Comparison of ENCODE assay signal across 2 cellular contexts in the genomic region with DNA sequence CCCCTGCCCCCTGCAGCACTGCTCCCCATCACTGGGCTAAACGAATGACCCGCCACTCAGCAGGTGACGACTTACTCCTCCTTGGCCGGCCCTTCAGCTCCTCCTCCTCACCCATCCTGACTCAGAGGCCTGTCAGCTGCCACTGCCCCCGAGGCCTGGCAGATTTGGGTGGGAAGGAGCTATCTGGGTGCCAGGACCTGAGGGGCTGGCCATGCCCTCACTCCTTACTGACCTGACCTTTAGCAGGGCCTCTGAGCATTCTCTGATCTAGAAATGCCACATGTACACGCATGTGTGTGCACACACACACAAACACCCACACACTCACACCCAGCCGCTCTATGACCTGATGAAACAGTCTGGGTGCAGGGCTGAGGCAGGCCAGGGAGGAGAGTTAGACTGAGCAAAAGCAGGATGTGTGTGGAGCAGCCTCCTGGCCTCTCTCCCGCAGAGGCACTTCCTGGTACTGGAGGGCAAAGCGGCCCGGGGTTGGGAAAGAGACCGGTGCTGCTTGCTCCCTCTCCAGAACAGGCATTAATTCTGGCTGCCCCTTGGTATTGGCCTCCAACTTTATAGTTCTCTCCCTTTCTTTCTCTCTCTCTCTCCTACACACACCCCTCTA.
TF ChIP-seq lines count a peak whose summit lies in the region.

No MANE protein-coding gene starts in this region.

TF ChIP-seq in SK-N-SH, 30 proteins besides CTCF, POLR2A, EP300 and RAD21 (continued from another document):
- TF ChIP-seq TEAD4 (IDR thresholded peaks at IDR 0.05; ENCODE audit: borderline replicate concordance, insufficient read depth) (no peak), MAX (IDR thresholded peaks at IDR 0.05; ENCODE audit: low read depth) (no peak), TCF12 (IDR thresholded peaks at IDR 0.05) (no peak), EZH2phosphoT487 (IDR thresholded peaks at IDR 0.05; ENCODE audit: borderline replicate concordance, low read depth) (no peak), CHD2 (IDR thresholded peaks at IDR 0.05; ENCODE audit: low read length, partially characterized antibody) (no peak)
- TF ChIP-seq, protein P1, sequence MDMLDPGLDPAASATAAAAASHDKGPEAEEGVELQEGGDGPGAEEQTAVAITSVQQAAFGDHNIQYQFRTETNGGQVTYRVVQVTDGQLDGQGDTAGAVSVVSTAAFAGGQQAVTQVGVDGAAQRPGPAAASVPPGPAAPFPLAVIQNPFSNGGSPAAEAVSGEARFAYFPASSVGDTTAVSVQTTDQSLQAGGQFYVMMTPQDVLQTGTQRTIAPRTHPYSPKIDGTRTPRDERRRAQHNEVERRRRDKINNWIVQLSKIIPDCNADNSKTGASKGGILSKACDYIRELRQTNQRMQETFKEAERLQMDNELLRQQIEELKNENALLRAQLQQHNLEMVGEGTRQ (IDR thresholded peaks at IDR 0.05; ENCODE audit: borderline replicate concordance, low read depth, low read length) = no peak
- TF ChIP-seq, protein P2, sequence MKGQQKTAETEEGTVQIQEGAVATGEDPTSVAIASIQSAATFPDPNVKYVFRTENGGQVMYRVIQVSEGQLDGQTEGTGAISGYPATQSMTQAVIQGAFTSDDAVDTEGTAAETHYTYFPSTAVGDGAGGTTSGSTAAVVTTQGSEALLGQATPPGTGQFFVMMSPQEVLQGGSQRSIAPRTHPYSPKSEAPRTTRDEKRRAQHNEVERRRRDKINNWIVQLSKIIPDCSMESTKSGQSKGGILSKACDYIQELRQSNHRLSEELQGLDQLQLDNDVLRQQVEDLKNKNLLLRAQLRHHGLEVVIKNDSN (IDR thresholded peaks at IDR 0.05; ENCODE audit: borderline replicate concordance, low read depth) = no peak

TF ChIP-seq in HepG2, 621 proteins besides CTCF, POLR2A, EP300 and RAD21 (continued from another document and continues in another):
- TF ChIP-seq, protein P3, sequence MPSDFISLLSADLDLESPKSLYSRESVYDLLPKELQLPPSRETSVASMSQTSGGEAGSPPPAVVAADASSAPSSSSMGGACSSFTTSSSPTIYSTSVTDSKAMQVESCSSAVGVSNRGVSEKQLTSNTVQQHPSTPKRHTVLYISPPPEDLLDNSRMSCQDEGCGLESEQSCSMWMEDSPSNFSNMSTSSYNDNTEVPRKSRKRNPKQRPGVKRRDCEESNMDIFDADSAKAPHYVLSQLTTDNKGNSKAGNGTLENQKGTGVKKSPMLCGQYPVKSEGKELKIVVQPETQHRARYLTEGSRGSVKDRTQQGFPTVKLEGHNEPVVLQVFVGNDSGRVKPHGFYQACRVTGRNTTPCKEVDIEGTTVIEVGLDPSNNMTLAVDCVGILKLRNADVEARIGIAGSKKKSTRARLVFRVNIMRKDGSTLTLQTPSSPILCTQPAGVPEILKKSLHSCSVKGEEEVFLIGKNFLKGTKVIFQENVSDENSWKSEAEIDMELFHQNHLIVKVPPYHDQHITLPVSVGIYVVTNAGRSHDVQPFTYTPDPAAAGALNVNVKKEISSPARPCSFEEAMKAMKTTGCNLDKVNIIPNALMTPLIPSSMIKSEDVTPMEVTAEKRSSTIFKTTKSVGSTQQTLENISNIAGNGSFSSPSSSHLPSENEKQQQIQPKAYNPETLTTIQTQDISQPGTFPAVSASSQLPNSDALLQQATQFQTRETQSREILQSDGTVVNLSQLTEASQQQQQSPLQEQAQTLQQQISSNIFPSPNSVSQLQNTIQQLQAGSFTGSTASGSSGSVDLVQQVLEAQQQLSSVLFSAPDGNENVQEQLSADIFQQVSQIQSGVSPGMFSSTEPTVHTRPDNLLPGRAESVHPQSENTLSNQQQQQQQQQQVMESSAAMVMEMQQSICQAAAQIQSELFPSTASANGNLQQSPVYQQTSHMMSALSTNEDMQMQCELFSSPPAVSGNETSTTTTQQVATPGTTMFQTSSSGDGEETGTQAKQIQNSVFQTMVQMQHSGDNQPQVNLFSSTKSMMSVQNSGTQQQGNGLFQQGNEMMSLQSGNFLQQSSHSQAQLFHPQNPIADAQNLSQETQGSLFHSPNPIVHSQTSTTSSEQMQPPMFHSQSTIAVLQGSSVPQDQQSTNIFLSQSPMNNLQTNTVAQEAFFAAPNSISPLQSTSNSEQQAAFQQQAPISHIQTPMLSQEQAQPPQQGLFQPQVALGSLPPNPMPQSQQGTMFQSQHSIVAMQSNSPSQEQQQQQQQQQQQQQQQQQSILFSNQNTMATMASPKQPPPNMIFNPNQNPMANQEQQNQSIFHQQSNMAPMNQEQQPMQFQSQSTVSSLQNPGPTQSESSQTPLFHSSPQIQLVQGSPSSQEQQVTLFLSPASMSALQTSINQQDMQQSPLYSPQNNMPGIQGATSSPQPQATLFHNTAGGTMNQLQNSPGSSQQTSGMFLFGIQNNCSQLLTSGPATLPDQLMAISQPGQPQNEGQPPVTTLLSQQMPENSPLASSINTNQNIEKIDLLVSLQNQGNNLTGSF (CRISPR knock-in tag; IDR thresholded peaks at IDR 0.05) = no peak
- no peak for TF ChIP-seq FLYWCH1 (CRISPR knock-in tag; IDR thresholded peaks at IDR 0.05)
- no peak for TF ChIP-seq ZNF75D (CRISPR knock-in tag; IDR thresholded peaks at IDR 0.05; ENCODE audit: borderline replicate concordance)
- no peak for TF ChIP-seq NONO (IDR thresholded peaks at IDR 0.05)
- TF ChIP-seq NONO (CRISPR knock-in tag; conservative IDR thresholded peaks at IDR 0.05) = no peak
- TF ChIP-seq, protein P4, sequence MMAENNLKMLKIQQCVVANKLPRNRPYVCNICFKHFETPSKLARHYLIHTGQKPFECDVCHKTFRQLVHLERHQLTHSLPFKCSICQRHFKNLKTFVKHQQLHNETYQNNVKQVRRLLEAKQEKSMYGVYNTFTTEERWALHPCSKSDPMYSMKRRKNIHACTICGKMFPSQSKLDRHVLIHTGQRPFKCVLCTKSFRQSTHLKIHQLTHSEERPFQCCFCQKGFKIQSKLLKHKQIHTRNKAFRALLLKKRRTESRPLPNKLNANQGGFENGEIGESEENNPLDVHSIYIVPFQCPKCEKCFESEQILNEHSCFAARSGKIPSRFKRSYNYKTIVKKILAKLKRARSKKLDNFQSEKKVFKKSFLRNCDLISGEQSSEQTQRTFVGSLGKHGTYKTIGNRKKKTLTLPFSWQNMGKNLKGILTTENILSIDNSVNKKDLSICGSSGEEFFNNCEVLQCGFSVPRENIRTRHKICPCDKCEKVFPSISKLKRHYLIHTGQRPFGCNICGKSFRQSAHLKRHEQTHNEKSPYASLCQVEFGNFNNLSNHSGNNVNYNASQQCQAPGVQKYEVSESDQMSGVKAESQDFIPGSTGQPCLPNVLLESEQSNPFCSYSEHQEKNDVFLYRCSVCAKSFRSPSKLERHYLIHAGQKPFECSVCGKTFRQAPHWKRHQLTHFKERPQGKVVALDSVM (CRISPR knock-in tag; IDR thresholded peaks at IDR 0.05) = peak; percentile 93
- 0 out of 2 replicates have a peak, but pooled peaks have one; percentile 57 for TF ChIP-seq ZNF879 (CRISPR knock-in tag; IDR thresholded peaks at IDR 0.05)
- no peak for TF ChIP-seq ZNF562 (CRISPR knock-in tag; IDR thresholded peaks at IDR 0.05; ENCODE audit: borderline replicate concordance)
- TF ChIP-seq ZNF224 (CRISPR knock-in tag; IDR thresholded peaks at IDR 0.05) = 0 out of 2 replicates have a peak, but pooled peaks have one; percentile 51
- no peak for TF ChIP-seq TOE1 (CRISPR knock-in tag; IDR thresholded peaks at IDR 0.05)
- TF ChIP-seq, protein P5, sequence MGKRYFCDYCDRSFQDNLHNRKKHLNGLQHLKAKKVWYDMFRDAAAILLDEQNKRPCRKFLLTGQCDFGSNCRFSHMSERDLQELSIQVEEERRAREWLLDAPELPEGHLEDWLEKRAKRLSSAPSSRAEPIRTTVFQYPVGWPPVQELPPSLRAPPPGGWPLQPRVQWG (CRISPR knock-in tag; IDR thresholded peaks at IDR 0.05; ENCODE audit: borderline replicate concordance, low read depth) = no peak
- 0 out of 2 replicates have a peak, but pooled peaks have one; percentile 33 for TF ChIP-seq ZBTB7A (CRISPR knock-in tag; IDR thresholded peaks at IDR 0.05)
- no peak for TF ChIP-seq ZNF10 (CRISPR knock-in tag; IDR thresholded peaks at IDR 0.05; ENCODE audit: borderline replicate concordance, low read depth)
- TF ChIP-seq, protein P6, sequence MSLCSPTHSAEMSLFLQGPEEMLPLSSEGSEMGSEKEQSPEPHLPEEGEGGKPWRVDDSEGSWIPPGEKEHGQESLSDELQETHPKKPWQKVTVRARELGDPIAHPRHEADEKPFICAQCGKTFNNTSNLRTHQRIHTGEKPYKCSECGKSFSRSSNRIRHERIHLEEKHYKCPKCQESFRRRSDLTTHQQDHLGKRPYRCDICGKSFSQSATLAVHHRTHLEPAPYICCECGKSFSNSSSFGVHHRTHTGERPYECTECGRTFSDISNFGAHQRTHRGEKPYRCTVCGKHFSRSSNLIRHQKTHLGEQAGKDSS (CRISPR knock-in tag; IDR thresholded peaks at IDR 0.05; ENCODE audit: borderline replicate concordance, low read depth) = peak; percentile 49; the same call in 1 of the 2 replicates
- TF ChIP-seq, protein P7, sequence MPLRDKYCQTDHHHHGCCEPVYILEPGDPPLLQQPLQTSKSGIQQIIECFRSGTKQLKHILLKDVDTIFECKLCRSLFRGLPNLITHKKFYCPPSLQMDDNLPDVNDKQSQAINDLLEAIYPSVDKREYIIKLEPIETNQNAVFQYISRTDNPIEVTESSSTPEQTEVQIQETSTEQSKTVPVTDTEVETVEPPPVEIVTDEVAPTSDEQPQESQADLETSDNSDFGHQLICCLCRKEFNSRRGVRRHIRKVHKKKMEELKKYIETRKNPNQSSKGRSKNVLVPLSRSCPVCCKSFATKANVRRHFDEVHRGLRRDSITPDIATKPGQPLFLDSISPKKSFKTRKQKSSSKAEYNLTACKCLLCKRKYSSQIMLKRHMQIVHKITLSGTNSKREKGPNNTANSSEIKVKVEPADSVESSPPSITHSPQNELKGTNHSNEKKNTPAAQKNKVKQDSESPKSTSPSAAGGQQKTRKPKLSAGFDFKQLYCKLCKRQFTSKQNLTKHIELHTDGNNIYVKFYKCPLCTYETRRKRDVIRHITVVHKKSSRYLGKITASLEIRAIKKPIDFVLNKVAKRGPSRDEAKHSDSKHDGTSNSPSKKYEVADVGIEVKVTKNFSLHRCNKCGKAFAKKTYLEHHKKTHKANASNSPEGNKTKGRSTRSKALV (CRISPR knock-in tag; IDR thresholded peaks at IDR 0.05) = no peak
- no peak for TF ChIP-seq JUNB (CRISPR knock-in tag; IDR thresholded peaks at IDR 0.05; ENCODE audit: borderline replicate concordance)
- no peak for TF ChIP-seq CREM (IDR thresholded peaks at IDR 0.05)
- TF ChIP-seq CREM (CRISPR knock-in tag; IDR thresholded peaks at IDR 0.05) = no peak
- no peak for TF ChIP-seq ZNF276 (CRISPR knock-in tag; IDR thresholded peaks at IDR 0.05; ENCODE audit: low read depth)
- TF ChIP-seq ZNF703 (CRISPR knock-in tag; IDR thresholded peaks at IDR 0.05; ENCODE audit: borderline replicate concordance) = no peak
- TF ChIP-seq GTF3A (CRISPR knock-in tag; conservative IDR thresholded peaks at IDR 0.05) = no peak; the same call in 1 of the 2 replicates
- TF ChIP-seq, protein P8, sequence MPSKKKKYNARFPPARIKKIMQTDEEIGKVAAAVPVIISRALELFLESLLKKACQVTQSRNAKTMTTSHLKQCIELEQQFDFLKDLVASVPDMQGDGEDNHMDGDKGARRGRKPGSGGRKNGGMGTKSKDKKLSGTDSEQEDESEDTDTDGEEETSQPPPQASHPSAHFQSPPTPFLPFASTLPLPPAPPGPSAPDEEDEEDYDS (CRISPR knock-in tag; IDR thresholded peaks at IDR 0.05) = no peak
- peak; percentile 76; the same call in 1 of the 2 replicates for TF ChIP-seq CC2D1A (CRISPR knock-in tag; IDR thresholded peaks at IDR 0.05)
- TF ChIP-seq REPIN1 (CRISPR knock-in tag; IDR thresholded peaks at IDR 0.05; ENCODE audit: borderline replicate concordance, low read depth) = no peak
- TF ChIP-seq MXD4 (CRISPR knock-in tag; IDR thresholded peaks at IDR 0.05) = no peak
- TF ChIP-seq HOXD1 (CRISPR knock-in tag; IDR thresholded peaks at IDR 0.05) = no peak
- no peak for TF ChIP-seq ZUFSP (CRISPR knock-in tag; IDR thresholded peaks at IDR 0.05; ENCODE audit: borderline replicate concordance)
- no peak for TF ChIP-seq ZNF740 (CRISPR knock-in tag; IDR thresholded peaks at IDR 0.05)
- TF ChIP-seq SPEN (CRISPR knock-in tag; IDR thresholded peaks at IDR 0.05; ENCODE audit: low read depth) = peak; percentile 28; the same call in 1 of the 2 replicates
- no peak for TF ChIP-seq ZNF557 (CRISPR knock-in tag; IDR thresholded peaks at IDR 0.05)
- no peak for TF ChIP-seq TBL1XR1 (IDR thresholded peaks at IDR 0.05; ENCODE audit: borderline replicate concordance, low read length, partially characterized antibody)
- TF ChIP-seq MBD4 (IDR thresholded peaks at IDR 0.05; ENCODE audit: borderline replicate concordance, low read length) = no peak
